Comparison of ENCODE assay signal across 17 cellular contexts in the genomic region with DNA sequence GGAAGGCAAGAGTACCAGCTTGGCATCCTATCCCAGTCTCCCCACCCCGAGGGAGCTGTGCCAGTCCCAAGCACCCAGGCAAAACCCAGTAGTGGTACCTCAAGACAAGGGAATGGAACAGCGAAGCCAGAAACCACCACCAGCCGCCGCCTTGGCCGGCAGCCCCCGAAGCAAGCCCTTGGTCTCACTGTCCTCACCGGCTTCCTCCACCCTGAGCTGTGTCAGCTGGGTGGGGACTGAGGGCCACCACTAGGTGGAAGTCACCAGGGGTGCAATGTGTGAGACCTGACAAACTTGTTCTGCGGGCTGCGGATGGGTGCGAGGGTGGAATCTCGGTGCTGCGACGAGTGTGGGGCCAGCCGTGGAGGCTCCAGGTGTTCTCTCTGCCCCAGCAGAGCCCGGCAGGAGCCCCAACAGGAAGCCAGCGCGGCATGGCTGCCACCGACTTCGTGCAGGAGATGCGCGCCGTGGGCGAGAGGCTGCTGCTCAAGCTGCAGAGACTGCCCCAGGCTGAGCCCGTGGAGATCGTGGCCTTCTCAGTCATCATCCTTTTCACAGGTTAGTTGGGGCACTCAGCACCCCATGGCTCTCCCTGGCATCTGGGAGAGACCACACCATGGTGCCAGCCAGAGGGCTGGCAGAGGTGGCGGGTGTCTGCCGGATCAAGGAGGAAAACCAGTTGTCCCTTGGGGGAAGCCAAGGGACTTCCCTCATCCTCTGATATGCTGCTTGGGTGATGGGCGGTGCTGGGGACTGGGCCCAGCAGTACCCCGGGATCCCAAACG. TPM values are rescaled to one million over a fixed set of nuclear protein-coding genes. Genes with fewer than 3 reads are reported as not detected.
DNase-seq lines count a peak whose midpoint lies in the region; ATAC-seq, FAIRE-seq and TF ChIP-seq lines count a peak whose summit lies in the region.
"Had no signal": no experiment of that assay in that cellular context is flagged by ENCODE, and none has a peak within 500 bp of the region (broad histone marks: within the 10 kb centered on the region; RNA-seq: fewer than 3 reads in every experiment).

No MANE protein-coding gene starts in this region.

- H3K4me2 ChIP-seq in BLaER1 (peak overlapping the region; percentile 92), HCT116 (ENCODE audit: low read length) (peak overlapping the region; percentile 56)

- RAD21 ChIA-PET in HCT116 (lab: Charles Lee; ENCODE audit: low non-redundant PET in 1 of 2, low total read pairs in 2 of 2, uncharacterized antibody in 2 of 2, unreplicated experiment in 2 of 2), result no interaction called here

- no peak for TF ChIP-seq POLR2A in HCT116 (IDR thresholded peaks at IDR 0.05; ENCODE audit: borderline replicate concordance, extremely low read depth, insufficient read depth, insufficient read length)
- TF ChIP-seq POLR2A in erythroblast (IDR thresholded peaks at IDR 0.05; ENCODE audit: low read length), result peak; percentile 51

- H3K79me2 ChIP-seq in HCT116 (ENCODE audit: insufficient read depth, low read length), result no peaks in the 10 kb centered on the region

- no peaks in the 10 kb centered on the region for H3K9me2 ChIP-seq in HCT116 (ENCODE audit: insufficient read depth)

- H3K36me3 ChIP-seq in BLaER1, result peaks cover 31% of the 10 kb centered on the region; the same call in 1 of the 2 replicates
- 0 out of 4 replicates have a peak, but pooled peaks cover 0 to 3% of the 10 kb centered on the region in 2 experiments for H3K36me3 ChIP-seq in HCT116 (ENCODE audit: control insufficient read depth in 1 of 2, insufficient read depth in 2 of 2, low read length in 2 of 2)
- H3K36me3 ChIP-seq in pancreas, result no peaks in the 10 kb centered on the region
- H3K36me3 ChIP-seq: brain microvascular endothelial cell had no signal

- DNase-seq in HCT116 (ENCODE audit: low read depth, low spot score), result no peak
- DNase-seq in erythroblast (lab: John Stamatoyannopoulos, UW), result no peak
- peak in 5 of 6 donors; percentile 27 to 69 (median 57) for DNase-seq in pancreas
- DNase-seq in epidermal melanocyte (ENCODE audit: insufficient read length, low spot score), result no peak
- DNase-seq in NCI-H82 (lab: John Stamatoyannopoulos, UW), result no peak
- DNase-seq: activated CD8-positive, alpha-beta memory T cell treated with anti-CD3 and anti-CD28 coated beads, Interleukin-2, amount 10 ng/mL, durations not matched to agents 7 days and 5 days; activated naive CD4-positive, alpha-beta T cell treated with anti-CD3 and anti-CD28 coated beads for 36 hours; brain microvascular endothelial cell; DMS153; effector memory CD8-positive, alpha-beta T cell; kidney glomerular epithelial cell; WERI-Rb-1 had no signal

- TF ChIP-seq CTCF in HCT116 (IDR thresholded peaks at IDR 0.05 in 2 of 3, conservative IDR thresholded peaks at IDR 0.05 in 1 of 3; ENCODE audit: borderline replicate concordance in 1 of 3, insufficient read depth in 1 of 3, low read depth in 2 of 3, low read length in 2 of 3) (peak in 2 of 3 experiments; percentile 36 to 39; a peak in 4 of 6 replicates), pancreas (IDR thresholded peaks at IDR 0.05) (no peak)

- H2AFZ ChIP-seq in HCT116 (ENCODE audit: low read depth, low read length, poor library complexity, severe bottlenecking), result no peak overlapping the region

- no peak for FAIRE-seq in pancreas (lab: Jason Lieb, UNC)

- H3K9me3 ChIP-seq in BLaER1, result no peaks in the 10 kb centered on the region
- no peaks in the 10 kb centered on the region for H3K9me3 ChIP-seq in HCT116 (ENCODE audit: control insufficient read depth in 1 of 2, insufficient read depth in 1 of 2, low read depth in 1 of 2, low read length in 2 of 2)
- no peaks in the 10 kb centered on the region for H3K9me3 ChIP-seq in pancreas

- POLR2A ChIA-PET in HCT116 (lab: Charles Lee), result no interaction called here

- CTCF ChIA-PET in HCT116 (lab: Charles Lee), result interaction anchor here (1.0 to 2.4 kb wide), 2 partner anchors 13 to 35 kb away, joined by 3 to 6 read pairs; no protein-coding TSS in a partner anchor

- intact Hi-C loops in HCT116 (cut with micrococcal nuclease) (no loop called here), pancreas (cut with DNase I) (no loop called here)

- peak; percentile 78 for ATAC-seq in HCT116
- peak in 3 of 4 donors; percentile 31 to 66 (median 45) for ATAC-seq in pancreas
- no peak for ATAC-seq in HG03354 (IDR thresholded peaks at IDR 0.05; ENCODE audit: poor library complexity, severe bottlenecking, unreplicated experiment)
- no peak for ATAC-seq in HG03342 (IDR thresholded peaks at IDR 0.05; ENCODE audit: unreplicated experiment)
- ATAC-seq: activated CD8-positive, alpha-beta memory T cell treated with anti-CD3 and anti-CD28 coated beads, Interleukin-2, amount 10 ng/mL, durations not matched to agents 7 days and 5 days; effector memory CD8-positive, alpha-beta T cell had no signal

- peaks cover 58% of the 10 kb centered on the region for H3K4me1 ChIP-seq in BLaER1
- peaks cover 25 to 53% of the 10 kb centered on the region in 2 experiments for H3K4me1 ChIP-seq in HCT116 (ENCODE audit: control insufficient read depth in 1 of 2, insufficient read depth in 2 of 2, low read length in 2 of 2)
- H3K4me1 ChIP-seq in pancreas, result peaks cover 0 to 3% (median 2%) of the 10 kb centered on the region in 3 donors

- WGBS in pancreas, 2 donors, result 77 to 78% methylated on average over 26 to 30 of the region's 30 CpGs

- H4K20me1 ChIP-seq in BLaER1 (peaks cover 29% of the 10 kb centered on the region), HCT116 (ENCODE audit: insufficient read depth) (no peaks in the 10 kb centered on the region)

- no TSS peak for BruUV-seq in HCT116 (replicated peaks; lab: Mats Ljungman, UMichigan)

- H3K27me3 ChIP-seq in BLaER1 (peaks cover 20% of the 10 kb centered on the region; the same call in 1 of the 2 replicates), HCT116 (ENCODE audit: insufficient read depth, low read length) (no peaks in the 10 kb centered on the region), pancreas (no peaks in the 10 kb centered on the region)
- H3K27me3 ChIP-seq: brain microvascular endothelial cell had no signal

- H3K9ac ChIP-seq in BLaER1 (peak overlapping the region; percentile 48), HCT116 (ENCODE audit: low read length) (peak overlapping the region; percentile 39)

- peak overlapping the region; percentile 34 for H3K4me3 ChIP-seq in BLaER1
- H3K4me3 ChIP-seq in HCT116 (replicated peaks in 1 of 2; ENCODE audit: low read depth in 1 of 2, low read length in 2 of 2), result no peak overlapping the region; a peak in 1 of 4 replicates
- no peak overlapping the region for H3K4me3 ChIP-seq in pancreas

- H3K27ac ChIP-seq in BLaER1, result peak overlapping the region; percentile 41; the same call in 1 of the 2 replicates
- H3K27ac ChIP-seq in HCT116 (ENCODE audit: low read depth, low read length), result peak overlapping the region; percentile 44; the same call in 1 of the 2 replicates
- H3K27ac ChIP-seq in pancreas, result peak overlapping the region in 1 of 4 donors; percentile 66
- H3K27ac ChIP-seq: brain microvascular endothelial cell, WERI-Rb-1 had no signal

- TF ChIP-seq RAD21 in HCT116 (IDR thresholded peaks at IDR 0.05; ENCODE audit: low read depth), result no peak

TF ChIP-seq in HCT116, 20 proteins besides CTCF, POLR2A, EP300 and RAD21:
- TF ChIP-seq POLR2AphosphoS5 (IDR thresholded peaks at IDR 0.05; ENCODE audit: low read depth, low read length), result peak; percentile 38
- TF ChIP-seq CBX3 (IDR thresholded peaks at IDR 0.05; ENCODE audit: low read depth), result no peak

RNA-seq across cellular contexts. Expression of a gene that starts 6.7 kb away (rescaled TPM):
- total RNA-seq in HCT116 (2021; ENCODE audit: unreplicated experiment), result 0.12 TPM
- 0.79 and 1.0 TPM in 2 replicates for polyA plus RNA-seq in HCT116 (2012)
- total RNA-seq in pancreas, result 1 to 10 TPM in 1 of 6 donors, under 1 TPM in 5; 0.55 to 1.2 (median 0.82) TPM
- 10 to 100 TPM in 1 of 2 donors, 1 to 10 TPM in 1; 6.3 to 15.3 TPM for polyA plus RNA-seq in pancreas
- total RNA-seq: activated naive CD4-positive, alpha-beta T cell treated with anti-CD3 and anti-CD28 coated beads for 36 hours; glomerular endothelial cell had no signal
- polyA plus RNA-seq: AG04450 had no signal

RNA-seq across cellular contexts. Expression of a gene that starts 27.0 kb away (rescaled TPM):
- 83.3 TPM for total RNA-seq in HCT116 (2021; ENCODE audit: unreplicated experiment)
- polyA plus RNA-seq in HCT116 (2012), result 55.3 and 61.6 TPM in 2 replicates
- total RNA-seq in pancreas, result 10 to 100 TPM in 4 of 6 donors, 1 to 10 TPM in 2; 8.7 to 29.4 (median 12.8) TPM
- 10 to 100 TPM; 54.3 to 65.2 TPM for polyA plus RNA-seq in pancreas

RNA-seq across cellular contexts. Expression of a gene that starts 27.2 kb away (rescaled TPM):
- total RNA-seq in HCT116 (2021; ENCODE audit: unreplicated experiment) (149 TPM), pancreas (10 to 100 TPM; 22.4 to 45.3 (median 37.0) TPM)
- 107 and 111 TPM in 2 replicates for polyA plus RNA-seq in HCT116 (2012)
- polyA plus RNA-seq in pancreas, result 100 to 1,000 TPM in 1 of 2 donors, 10 to 100 TPM in 1; 81.8 to 106 TPM

RNA-seq across cellular contexts. Expression of a gene that starts 52.4 kb away (rescaled TPM):
- total RNA-seq in HCT116 (2021; ENCODE audit: unreplicated experiment) (30.3 TPM), pancreas (10 to 100 TPM; 25.9 to 82.0 (median 38.6) TPM)
- polyA plus RNA-seq in HCT116 (2012), result 24.7 and 39.5 TPM in 2 replicates
- polyA plus RNA-seq in pancreas, result 100 to 1,000 TPM; 307 to 325 TPM

Comparison
In these comparisons a context has a peak if more than half of its experiments do, and no peak if none do; other contexts are left out.
1. ATAC-seq: peak in HCT116 (single experiment) and pancreas (3 of 4); none in HG03354 (single experiment) and HG03342 (single experiment).
2. DNase-seq: peak in pancreas (5 of 6); none in HCT116 (single experiment), erythroblast (0 of 2), epidermal melanocyte (single experiment) and NCI-H82 (single experiment).
3. CTCF ChIP-seq: peak in HCT116 (2 of 3); none in pancreas (0 of 4).